In genomic region chr2:150931447-150931846, GRCh38 we compare ENCODE assay signal across 29 cellular contexts.
DNase-seq lines count a peak whose midpoint lies in the region; FAIRE-seq and TF ChIP-seq lines count a peak whose summit lies in the region.
"Had no signal": no experiment of that assay in that cellular context is flagged by ENCODE, and none has a peak within 500 bp of the region (broad histone marks: within the 10 kb centered on the region; RNA-seq: fewer than 3 reads in every experiment).

No MANE protein-coding gene starts in this region.

- TF ChIP-seq RAD21 in H1 (IDR thresholded peaks at IDR 0.05 in 1 of 2, conservative IDR thresholded peaks at IDR 0.05 in 1 of 2; ENCODE audit: low read depth in 2 of 2, low read length in 2 of 2) = no peak

- H3K79me1 ChIP-seq in H1 (ENCODE audit: low read depth, low read length) (no peaks in the 10 kb centered on the region), neuronal stem cell (ENCODE audit: low read depth, low read length) (no peaks in the 10 kb centered on the region)

- no peak for TF ChIP-seq EP300 in H1 (IDR thresholded peaks at IDR 0.05; ENCODE audit: borderline replicate concordance in 1 of 2, low read depth in 2 of 2, low read length in 2 of 2)

- H2AK5ac ChIP-seq in H1 (ENCODE audit: low read depth, low read length) = no peak overlapping the region
- H2AK5ac ChIP-seq in neuronal stem cell (ENCODE audit: low read depth, low read length) = no peak overlapping the region

- H2BK20ac ChIP-seq in H1 (ENCODE audit: low read length) = no peak overlapping the region

- no peak overlapping the region for H3K27ac ChIP-seq in H1 (ENCODE audit: low read depth, low read length)
- peak overlapping the region; percentile 65 for H3K27ac ChIP-seq in neuronal stem cell (replicated peaks; ENCODE audit: low read length)
- H3K27ac ChIP-seq: KMS-11, RWPE1 had no signal

- no peak overlapping the region for H4K5ac ChIP-seq in H1 (ENCODE audit: insufficient read length, low read depth, low read length)

- H2AFZ ChIP-seq in H1 (ENCODE audit: low read length) (peak overlapping the region; percentile 82), neuronal stem cell (ENCODE audit: low read length) (peak overlapping the region; percentile 62)

- H3K56ac ChIP-seq in H1 (replicated peaks; ENCODE audit: insufficient read length, low read depth, low read length) = no peak overlapping the region

- no peaks in the 10 kb centered on the region for H4K20me1 ChIP-seq in H1 (replicated peaks in 1 of 2; ENCODE audit: control insufficient read depth in 1 of 2, insufficient read depth in 2 of 2, low read length in 2 of 2)

- H3K23ac ChIP-seq in H1 (ENCODE audit: insufficient read length) (no peak overlapping the region), neuronal stem cell (ENCODE audit: low read depth, low read length, poor library complexity) (no peak overlapping the region)

- H4K91ac ChIP-seq in H1 (replicated peaks; ENCODE audit: insufficient read length, low read length) (no peak overlapping the region), neuronal stem cell (ENCODE audit: low read depth, low read length, poor library complexity) (no peak overlapping the region)

- FAIRE-seq in H1 (lab: Jason Lieb, UNC) = no peak
- FAIRE-seq: A204.1, GM12891, H54, HTR-8/SVneo had no signal

- no peak overlapping the region for H3K4ac ChIP-seq in H1 (replicated peaks; ENCODE audit: insufficient read length, low read depth, low read length)
- no peak overlapping the region for H3K4ac ChIP-seq in neuronal stem cell (ENCODE audit: low read length)

- no peak overlapping the region for H3K14ac ChIP-seq in H1 (ENCODE audit: insufficient read length)
- no peak overlapping the region for H3K14ac ChIP-seq in neuronal stem cell (ENCODE audit: low read length)

- H3K36me3 ChIP-seq in H7 (replicated peaks; ENCODE audit: control insufficient read depth, insufficient read depth, low read length) = no peaks in the 10 kb centered on the region
- H3K36me3 ChIP-seq in H1 (ENCODE audit: control insufficient read depth in 2 of 4, insufficient read depth in 4 of 4, low read length in 3 of 4) = no peaks in the 10 kb centered on the region
- no peaks in the 10 kb centered on the region for H3K36me3 ChIP-seq in neuronal stem cell (replicated peaks in 1 of 2; ENCODE audit: control insufficient read depth in 2 of 2, insufficient read depth in 2 of 2, low read length in 2 of 2)

- TF ChIP-seq POLR2A in H1 (IDR thresholded peaks at IDR 0.05; ENCODE audit: control extremely low read depth in 1 of 2, low read depth in 2 of 2, low read length in 2 of 2) = no peak

- H3K4me1 ChIP-seq in H1 (replicated peaks in 1 of 4; ENCODE audit: control insufficient read depth in 3 of 4, insufficient read depth in 4 of 4, low read length in 3 of 4) = peaks cover 0 to 3% (median 0%) of the 10 kb centered on the region in 4 experiments; a peak in 1 of 7 replicates
- peaks cover 6 to 8% of the 10 kb centered on the region in 2 donors for H3K4me1 ChIP-seq in neuronal stem cell (ENCODE audit: control insufficient read depth in 2 of 2, insufficient read depth in 1 of 2, low read depth in 1 of 2, low read length in 2 of 2)

- CTCF ChIA-PET in H1 (lab: Charles Lee; ENCODE audit: partially characterized antibody) = interaction anchor here (0.5 to 0.7 kb wide), 2 partner anchors 15 to 164 kb away, joined by 3 to 5 read pairs; no protein-coding TSS in a partner anchor

- peak overlapping the region in 1 of 2 experiments; percentile 31; a peak in 1 of 4 replicates for H3K4me2 ChIP-seq in H1 (ENCODE audit: insufficient read depth in 1 of 2, low read depth in 2 of 2, low read length in 2 of 2)
- peak overlapping the region; percentile 35 for H3K4me2 ChIP-seq in neuronal stem cell (ENCODE audit: insufficient read depth, low read length, poor library complexity, severe bottlenecking)
- H3K4me2 ChIP-seq: KMS-11 had no signal

- DNase-seq in H7 = peak; percentile 3
- peak; percentile 11 for DNase-seq in NCI-H128 (lab: John Stamatoyannopoulos, UW; ENCODE audit: unreplicated experiment)
- no peak for DNase-seq in H1 (ENCODE audit: low read depth in 1 of 2, low spot score in 2 of 2)
- DNase-seq in neuronal stem cell (ENCODE audit: low spot score) = peak; percentile 51
- DNase-seq in HCEC 1CT = no peak
- DNase-seq in NCI-H524 treated with DMSO at 0.1 percent for 48 hours (lab: John Stamatoyannopoulos, UW) = no peak
- DNase-seq in activated CD4-positive, CD25-positive, alpha-beta regulatory T cell treated with anti-CD3 and anti-CD28 coated beads, Interleukin-2, amount 50 U/mL, for 72 hours = no peak
- DNase-seq: C1 segment of cervical spinal cord; CD4-positive, alpha-beta memory T cell; COR-L47; DMS79; EL; GF-D8; IMR-90; MM.1S; NCI-H1048; NCI-H1417 treated with DMSO at 0.1 percent for 48 hours; NCI-H1694 treated with DMSO at 0.1 percent for 48 hours; NCI-H2081; NCI-H2227 treated with DMSO at 0.1 percent for 48 hours; NCI-H69; SHP77; T-helper 1 cell had no signal

- POLR2A ChIA-PET in H1 (lab: Charles Lee; ENCODE audit: partially characterized antibody) = no interaction called here

- 0 out of 2 replicates have a peak overlapping the region, but pooled peaks have one; percentile 70 for H2BK12ac ChIP-seq in H1 (ENCODE audit: low read depth, low read length)
- no peak overlapping the region for H2BK12ac ChIP-seq in neuronal stem cell (ENCODE audit: low read length)

- H3K4me3 ChIP-seq in H7 (ENCODE audit: insufficient read depth, low read depth, low read length) = no peak overlapping the region
- no peak overlapping the region for H3K4me3 ChIP-seq in H1 (ENCODE audit: extremely low read depth in 1 of 4, insufficient read depth in 2 of 4, low read depth in 3 of 4, low read length in 4 of 4)
- H3K4me3 ChIP-seq in neuronal stem cell (ENCODE audit: low read length in 2 of 2) = no peak overlapping the region

- H2BK120ac ChIP-seq in H1 (replicated peaks; ENCODE audit: low read depth, low read length) (no peak overlapping the region), neuronal stem cell (ENCODE audit: low read depth, low read length) (no peak overlapping the region)

- H3K18ac ChIP-seq in H1 (ENCODE audit: extremely low read depth, low read length) (no peak overlapping the region; the same call in 1 of the 2 replicates), neuronal stem cell (ENCODE audit: low read length) (no peak overlapping the region)

- H2BK5ac ChIP-seq in H1 (ENCODE audit: low read depth, low read length) (0 out of 2 replicates have a peak overlapping the region, but pooled peaks have one; percentile 4), neuronal stem cell (ENCODE audit: low read length) (no peak overlapping the region)

- 86% methylated on average over 3 of the region's 3 CpGs; no CpG with 5 or more reads in 1 of the 2 experiments for WGBS in H1 (ENCODE audit: extremely low coverage in 1 of 2, insufficient coverage in 1 of 2, insufficient read length in 1 of 2, insufficient replicate concordance in 2 of 2, low coverage in 1 of 2, low lambda C conversion rate in 2 of 2, missing lambda C conversion rate in 1 of 2), 2 experiments
- WGBS in neuronal stem cell (ENCODE audit: extremely low coverage in 2 of 2, insufficient read length in 2 of 2, insufficient replicate concordance in 1 of 2), 2 donors = no CpG with 5 or more reads among the region's 3 CpGs

- H4K8ac ChIP-seq in H1 (ENCODE audit: extremely low read depth, insufficient read depth, low read length) (no peak overlapping the region), neuronal stem cell (ENCODE audit: low read depth, low read length) (no peak overlapping the region)

- H3K27me3 ChIP-seq in H7 (ENCODE audit: control insufficient read depth, insufficient read depth, low read length) (no peaks in the 10 kb centered on the region), H1 (replicated peaks in 1 of 4; ENCODE audit: control insufficient read depth in 3 of 4, extremely low read depth in 1 of 4, insufficient read depth in 3 of 4, low read length in 3 of 4) (no peaks in the 10 kb centered on the region), neuronal stem cell (ENCODE audit: control insufficient read depth in 3 of 3, insufficient read depth in 3 of 3, low read depth in 1 of 3, low read length in 3 of 3) (no peaks in the 10 kb centered on the region)

- H2BK15ac ChIP-seq in H1 (ENCODE audit: low read length) (no peak overlapping the region), neuronal stem cell (ENCODE audit: low read length) (no peak overlapping the region)

- no peaks in the 10 kb centered on the region for H3K79me2 ChIP-seq in H1 (ENCODE audit: control insufficient read depth in 1 of 2, insufficient read depth in 2 of 2, low read length in 2 of 2)

- H3K9ac ChIP-seq in H1 (replicated peaks in 1 of 4; ENCODE audit: extremely low read depth in 1 of 4, low read depth in 3 of 4, low read length in 3 of 4) = no peak overlapping the region
- H3K9ac ChIP-seq in neuronal stem cell (ENCODE audit: low read depth, low read length, poor library complexity) = no peak overlapping the region
- H3K9ac ChIP-seq: KMS-11 had no signal

- no peaks in the 10 kb centered on the region for H3K23me2 ChIP-seq in H1 (ENCODE audit: low read depth, low read length)

- no peaks in the 10 kb centered on the region for H3K9me3 ChIP-seq in H1 (ENCODE audit: insufficient read depth in 2 of 2, low read depth in 1 of 2, low read length in 1 of 2)
- no peaks in the 10 kb centered on the region for H3K9me3 ChIP-seq in neuronal stem cell (replicated peaks in 1 of 2; ENCODE audit: control insufficient read depth in 2 of 2, insufficient read depth in 1 of 2, low read depth in 1 of 2, low read length in 2 of 2)

- no peak for TF ChIP-seq CTCF in H1 (IDR thresholded peaks at IDR 0.05; ENCODE audit: control extremely low read depth in 1 of 3, insufficient read depth in 1 of 3, low read depth in 1 of 3, low read length in 3 of 3)

TF ChIP-seq in H1, 55 proteins besides CTCF, POLR2A, EP300 and RAD21:
- no peak for TF ChIP-seq BRCA1 (IDR thresholded peaks at IDR 0.05; ENCODE audit: low read depth, low read length)
- no peak for TF ChIP-seq KDM4A (IDR thresholded peaks at IDR 0.05; ENCODE audit: low read depth, low read length, severe bottlenecking)
- TF ChIP-seq SP1 (IDR thresholded peaks at IDR 0.05; ENCODE audit: low read depth, low read length) = no peak
- TF ChIP-seq CHD1 (IDR thresholded peaks at IDR 0.05; ENCODE audit: low read depth, low read length) = no peak

Comparison
In these comparisons a context has a peak if more than half of its experiments do, and no peak if none do; other contexts are left out.
1. DNase-seq: peak in H7 (single experiment), NCI-H128 (single experiment) and neuronal stem cell (single experiment); none in H1 (0 of 2), HCEC 1CT (single experiment), NCI-H524 treated with DMSO at 0.1 percent for 48 hours (single experiment) and activated CD4-positive, CD25-positive, alpha-beta regulatory T cell treated with anti-CD3 and anti-CD28 coated beads, Interleukin-2, amount 50 U/mL, for 72 hours (single experiment).